Comparison of ENCODE assay signal across 25 cellular contexts in the genomic region with DNA sequence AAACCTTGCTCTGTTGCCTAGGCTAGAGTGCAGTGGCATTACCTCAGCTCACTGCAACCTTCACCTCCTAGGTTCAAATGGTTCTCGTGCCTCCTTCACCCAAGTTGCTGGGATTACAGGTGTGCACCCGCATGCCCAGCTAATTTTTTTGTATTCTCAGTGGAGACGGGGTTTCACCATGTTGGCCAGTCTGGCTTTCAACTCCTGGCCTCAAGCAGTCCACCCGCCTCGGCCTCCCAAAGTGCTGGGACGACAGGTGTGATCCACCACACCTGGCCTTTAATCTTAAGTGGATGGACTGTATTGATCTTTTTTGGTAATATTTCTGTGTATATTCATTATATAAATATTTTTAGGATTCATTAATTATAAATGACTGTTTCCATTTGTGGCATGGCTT.
"Had no signal": no experiment of that assay in that cellular context is flagged by ENCODE, and none has a peak within 500 bp of the region (broad histone marks: within the 10 kb centered on the region; RNA-seq: fewer than 3 reads in every experiment).

No MANE protein-coding gene starts in this region.

- FAIRE-seq: endometrium, endothelial cell of umbilical vein had no signal

- H3K9me3 ChIP-seq: colonic mucosa, esophagus muscularis mucosa, esophagus squamous epithelium, gastrocnemius medialis, gastroesophageal sphincter, heart left ventricle had no signal

- H3K4me3 ChIP-seq: colonic mucosa, coronary artery, dorsolateral prefrontal cortex, esophagus muscularis mucosa, esophagus squamous epithelium, gastrocnemius medialis, gastroesophageal sphincter, heart left ventricle, heart right ventricle had no signal

- H3K27ac ChIP-seq: colonic mucosa, coronary artery, dorsolateral prefrontal cortex, epithelial cell of prostate, esophagus muscularis mucosa, esophagus squamous epithelium, foreskin keratinocyte, gastrocnemius medialis, gastroesophageal sphincter, heart left ventricle, heart right ventricle had no signal

- DNase-seq: colonic mucosa; cortex of kidney; dermis blood vessel endothelial cell; dorsolateral prefrontal cortex; effector CD4-positive, alpha-beta T cell; effector CD8-positive, alpha-beta T cell; effector memory CD4-positive, alpha-beta T cell; effector memory CD8-positive, alpha-beta T cell; endodermal cell; erythroblast; esophagus squamous epithelium; foreskin fibroblast; foreskin keratinocyte; foreskin melanocyte; gastrocnemius medialis; glutamatergic neuron; head of caudate nucleus; heart left ventricle; heart right ventricle had no signal

- H3K36me3 ChIP-seq: colonic mucosa, esophagus muscularis mucosa, esophagus squamous epithelium, gastrocnemius medialis, gastroesophageal sphincter, heart left ventricle, heart right ventricle had no signal

- H3K4me1 ChIP-seq: colonic mucosa, esophagus muscularis mucosa, esophagus squamous epithelium, foreskin keratinocyte, gastrocnemius medialis, gastroesophageal sphincter, heart left ventricle, heart right ventricle had no signal
